Comparison of ENCODE assay signal across 20 cellular contexts in genomic region chr4:100041646-100042045, GRCh38.
DNase-seq lines count a peak whose midpoint lies in the region; ATAC-seq, FAIRE-seq and TF ChIP-seq lines count a peak whose summit lies in the region.
"Had no signal": no experiment of that assay in that cellular context is flagged by ENCODE, and none has a peak within 500 bp of the region (broad histone marks: within the 10 kb centered on the region; RNA-seq: fewer than 3 reads in every experiment).

No MANE protein-coding gene starts in this region.

- H3K36me3 Mint-ChIP-seq in naive thymus-derived CD4-positive, alpha-beta T cell: peaks cover 0 to 3% (median 0%) of the 10 kb centered on the region in 5 donors

- no peak overlapping the region for H3K27ac Mint-ChIP-seq in naive thymus-derived CD4-positive, alpha-beta T cell
- H3K27ac Mint-ChIP-seq: HFFc6 had no signal

- CTCF ChIA-PET in PC-3 (lab: Charles Lee): no interaction called here
- CTCF ChIA-PET in naive thymus-derived CD4-positive, alpha-beta T cell (lab: Charles Lee): no interaction called here

- TF ChIP-seq POLR2A in testis (IDR thresholded peaks at IDR 0.05): no peak

- POLR2A ChIA-PET in PC-3 (lab: Charles Lee; ENCODE audit: unreplicated experiment): no interaction called here
- POLR2A ChIA-PET in naive thymus-derived CD4-positive, alpha-beta T cell (lab: Charles Lee): no interaction called here

- H3K9me3 ChIP-seq in PC-3 (ENCODE audit: low read length) (no peaks in the 10 kb centered on the region), keratinocyte (ENCODE audit: control insufficient read depth, low read depth, low read length) (no peaks in the 10 kb centered on the region), testis (no peaks in the 10 kb centered on the region)
- H3K9me3 ChIP-seq in naive thymus-derived CD4-positive, alpha-beta T cell (ENCODE audit: control insufficient read depth in 2 of 3, low read length in 3 of 3): no peaks in the 10 kb centered on the region
- H3K9me3 ChIP-seq: MG63 had no signal

- peak; percentile 15 for DNase-seq in PC-3
- DNase-seq in epithelial cell of esophagus (ENCODE audit: low read depth): peak; percentile 25
- no peak for DNase-seq in keratinocyte (ENCODE audit: low read depth, low spot score)
- no peak for DNase-seq in naive thymus-derived CD4-positive, alpha-beta T cell
- no peak for DNase-seq in effector CD4-positive, alpha-beta T cell
- DNase-seq in testis: no peak
- DNase-seq in effector CD8-positive, alpha-beta T cell (lab: John Stamatoyannopoulos, UW): no peak
- DNase-seq: COR-L47, DMS153, HFFc6, MG63, NCI-H1092 treated with DMSO at 0.1 percent for 48 hours, NCI-H1694, NCI-H2227 treated with DMSO at 0.1 percent for 48 hours, NCI-H524 treated with DMSO at 0.1 percent for 48 hours, SHP77 had no signal

- no peaks in the 10 kb centered on the region for H3K4me1 ChIP-seq in PC-3 (ENCODE audit: insufficient read depth, low read length)
- no peaks in the 10 kb centered on the region for H3K4me1 ChIP-seq in keratinocyte (ENCODE audit: control insufficient read depth, extremely low read depth, insufficient read depth, low read length)
- H3K4me1 ChIP-seq in naive thymus-derived CD4-positive, alpha-beta T cell (ENCODE audit: control insufficient read depth in 2 of 2, insufficient read depth in 2 of 2, low read length in 2 of 2): no peaks in the 10 kb centered on the region
- H3K4me1 ChIP-seq in testis: no peaks in the 10 kb centered on the region

- H3K27me3 ChIP-seq in PC-3 (ENCODE audit: low read length) (no peaks in the 10 kb centered on the region), keratinocyte (ENCODE audit: control insufficient read depth, extremely low read depth, insufficient read depth, low read length) (no peaks in the 10 kb centered on the region), testis (no peaks in the 10 kb centered on the region)
- H3K27me3 ChIP-seq in naive thymus-derived CD4-positive, alpha-beta T cell (ENCODE audit: control insufficient read depth in 2 of 2, insufficient read depth in 2 of 2, low read length in 2 of 2): no peaks in the 10 kb centered on the region
- H3K27me3 ChIP-seq: MG63 had no signal

- no peak for ATAC-seq in PC-3
- no peak for ATAC-seq in naive thymus-derived CD4-positive, alpha-beta T cell
- ATAC-seq: HepG2 had no signal

- BruUV-seq in PC-3 (replicated peaks; lab: Mats Ljungman, UMichigan): no TSS peak

- H4K20me1 ChIP-seq in PC-3 (ENCODE audit: low read length): no peaks in the 10 kb centered on the region
- no peaks in the 10 kb centered on the region for H4K20me1 ChIP-seq in keratinocyte (ENCODE audit: control insufficient read depth, extremely low read depth, insufficient read depth, low read length)

- dilution Hi-C loops in keratinocyte (cut with MboI; ENCODE audit: extremely low pct_ligation_motif_present, low sequenced_read_pairs): no loop called here

- no peaks in the 10 kb centered on the region for H3K4me1 Mint-ChIP-seq in naive thymus-derived CD4-positive, alpha-beta T cell

- peaks cover 0 to 6% (median 1%) of the 10 kb centered on the region in 11 donors for H3K9me3 Mint-ChIP-seq in naive thymus-derived CD4-positive, alpha-beta T cell

- H3K36me3 ChIP-seq in PC-3 (ENCODE audit: low read depth, low read length) (no peaks in the 10 kb centered on the region), keratinocyte (ENCODE audit: control insufficient read depth in 2 of 2, extremely low read depth in 1 of 2, insufficient read depth in 2 of 2, low read length in 2 of 2) (no peaks in the 10 kb centered on the region), testis (ENCODE audit: low read depth, missing control alignments) (no peaks in the 10 kb centered on the region)
- no peaks in the 10 kb centered on the region for H3K36me3 ChIP-seq in naive thymus-derived CD4-positive, alpha-beta T cell (ENCODE audit: control insufficient read depth in 2 of 3, insufficient read depth in 3 of 3, low read length in 3 of 3)
- H3K36me3 ChIP-seq: MG63 had no signal

- H3K9ac ChIP-seq in PC-3 (ENCODE audit: low read length) (no peak overlapping the region), keratinocyte (ENCODE audit: control insufficient read depth, extremely low read depth, insufficient read depth, low read length) (no peak overlapping the region)
- H3K9ac ChIP-seq: KMS-11 had no signal

- peaks cover 0 to 11% (median 0%) of the 10 kb centered on the region in 5 donors for H3K27me3 Mint-ChIP-seq in naive thymus-derived CD4-positive, alpha-beta T cell

- H3K27ac ChIP-seq in PC-3 (ENCODE audit: low read length) (no peak overlapping the region), keratinocyte (ENCODE audit: control insufficient read depth, insufficient read depth, low read length) (no peak overlapping the region), testis (no peak overlapping the region)
- no peak overlapping the region for H3K27ac ChIP-seq in naive thymus-derived CD4-positive, alpha-beta T cell (ENCODE audit: low read depth, low read length)
- H3K27ac ChIP-seq: KMS-11 had no signal

- H3K9me1 ChIP-seq in keratinocyte (ENCODE audit: control insufficient read depth, extremely low read depth, insufficient read depth, low read length): no peaks in the 10 kb centered on the region

- intact Hi-C loops in PC-3 (cut with micrococcal nuclease) (no loop called here), testis (cut with DNase I; ENCODE audit: low total_unique reads) (no loop called here)
- intact Hi-C loops in naive thymus-derived CD4-positive, alpha-beta T cell (cut with micrococcal nuclease): no loop called here

- H3K9me2 ChIP-seq in PC-3 (replicated peaks; ENCODE audit: low read length): no peaks in the 10 kb centered on the region

- H3K4me2 ChIP-seq in PC-3 (ENCODE audit: low read length): no peak overlapping the region
- no peak overlapping the region for H3K4me2 ChIP-seq in keratinocyte (ENCODE audit: control insufficient read depth, extremely low read depth, insufficient read depth, low read depth, low read length)
- H3K4me2 ChIP-seq: KMS-11 had no signal

- H3K79me2 ChIP-seq in PC-3 (ENCODE audit: low read length) (no peaks in the 10 kb centered on the region), keratinocyte (ENCODE audit: control insufficient read depth, insufficient read depth, low read length) (no peaks in the 10 kb centered on the region)

- WGBS in testis, 2 donors: 70 to 74% methylated on average over 3 to 4 of the region's 4 CpGs

- no peak for TF ChIP-seq CTCF in PC-3 (conservative IDR thresholded peaks at IDR 0.05; ENCODE audit: low read depth, low read length)
- TF ChIP-seq CTCF in epithelial cell of esophagus (IDR thresholded peaks at IDR 0.05; ENCODE audit: insufficient read depth, low read depth, low read length, missing control alignments): no peak
- no peak for TF ChIP-seq CTCF in keratinocyte (optimal IDR thresholded peaks at IDR 0.05 in 1 of 3, IDR thresholded peaks at IDR 0.05 in 1 of 3, conservative IDR thresholded peaks at IDR 0.05 in 1 of 3; ENCODE audit: extremely low read depth in 1 of 3, insufficient read depth in 2 of 3, low read length in 3 of 3)
- TF ChIP-seq CTCF in testis (IDR thresholded peaks at IDR 0.05): no peak

- no peak overlapping the region for H3K4me3 Mint-ChIP-seq in naive thymus-derived CD4-positive, alpha-beta T cell
- H3K4me3 Mint-ChIP-seq: HFFc6 had no signal

- FAIRE-seq in keratinocyte (lab: Jason Lieb, UNC): peak; percentile 43
- FAIRE-seq: H54, HepG2, RCC 7860 had no signal

- H3F3A ChIP-seq in PC-3 (ENCODE audit: low read length, unreplicated experiment): no peaks in the 10 kb centered on the region

- H3K4me3 ChIP-seq in PC-3 (ENCODE audit: low read length): no peak overlapping the region
- H3K4me3 ChIP-seq in epithelial cell of esophagus (ENCODE audit: low read length): no peak overlapping the region
- no peak overlapping the region for H3K4me3 ChIP-seq in keratinocyte (ENCODE audit: control insufficient read depth in 2 of 3, extremely low read depth in 1 of 3, insufficient read depth in 2 of 3, low read depth in 1 of 3, low read length in 3 of 3)
- H3K4me3 ChIP-seq in naive thymus-derived CD4-positive, alpha-beta T cell (ENCODE audit: low read length): no peak overlapping the region
- no peak overlapping the region for H3K4me3 ChIP-seq in testis
- H3K4me3 ChIP-seq: MG63 had no signal

- no peak overlapping the region for H2AFZ ChIP-seq in PC-3 (ENCODE audit: low read length)
- no peak overlapping the region for H2AFZ ChIP-seq in keratinocyte (ENCODE audit: control insufficient read depth, low read length)

Comparison
In these comparisons a context has a peak if more than half of its experiments do, and no peak if none do; other contexts are left out.
1. DNase-seq: peak in PC-3 (single experiment) and epithelial cell of esophagus (single experiment); none in keratinocyte (single experiment), naive thymus-derived CD4-positive, alpha-beta T cell (0 of 9), effector CD4-positive, alpha-beta T cell (single experiment), testis (single experiment) and effector CD8-positive, alpha-beta T cell (single experiment).